Comparison of ENCODE assay signal across 8 cellular contexts in the genomic region with DNA sequence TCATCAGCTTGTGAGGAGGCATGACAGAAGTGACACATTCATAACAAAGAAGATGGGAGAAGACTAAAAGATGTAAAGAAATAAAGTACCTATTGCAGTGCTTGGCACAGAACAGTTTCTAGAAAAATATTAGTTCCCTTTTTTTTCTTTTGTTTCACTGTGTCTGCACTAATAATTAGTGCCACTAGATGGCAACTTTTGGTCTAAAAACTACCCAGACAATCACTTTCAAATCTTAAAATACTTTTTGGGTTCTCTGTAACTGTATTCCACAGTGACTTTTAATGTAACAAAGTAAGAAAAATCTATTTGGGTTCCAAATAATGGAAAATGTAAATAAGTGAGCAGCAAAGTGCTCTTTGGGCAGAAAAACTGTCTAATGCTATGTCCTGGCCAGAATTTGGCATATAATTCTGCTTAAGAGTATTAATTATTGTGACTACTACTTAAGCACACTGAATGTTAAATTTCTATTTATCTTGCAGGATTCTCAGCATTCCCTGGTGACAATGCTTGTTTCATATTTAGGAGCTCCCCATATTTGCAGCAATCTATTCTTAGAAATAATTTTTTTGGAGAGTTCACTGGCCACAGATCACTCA.
DNase-seq lines count a peak whose midpoint lies in the region; ATAC-seq and TF ChIP-seq lines count a peak whose summit lies in the region.

No MANE protein-coding gene starts in this region.

- H3K9me3 Mint-ChIP-seq in activated naive CD4-positive, alpha-beta T cell treated with anti-CD3 and anti-CD28 coated beads for 36 hours, result no peaks in the 10 kb centered on the region

- no peaks in the 10 kb centered on the region for H3K36me3 Mint-ChIP-seq in activated naive CD4-positive, alpha-beta T cell treated with anti-CD3 and anti-CD28 coated beads for 36 hours (ENCODE audit: low read depth)

- intact Hi-C loops in activated naive CD4-positive, alpha-beta T cell treated with anti-CD3 and anti-CD28 coated beads for 36 hours (cut with micrococcal nuclease), result loop anchor here (1.0 to 5.0 kb wide), 8 partner anchors 16 to 816 kb away; partner anchors contain the start of gene CCDC7

- H3K4me3 Mint-ChIP-seq in activated naive CD4-positive, alpha-beta T cell treated with anti-CD3 and anti-CD28 coated beads for 36 hours, result no peak overlapping the region

- no peak overlapping the region for H3K27ac Mint-ChIP-seq in activated naive CD4-positive, alpha-beta T cell treated with anti-CD3 and anti-CD28 coated beads for 36 hours

- peak; percentile 58 for ATAC-seq in HG03342 (IDR thresholded peaks at IDR 0.05; ENCODE audit: unreplicated experiment)

- peaks cover 2% of the 10 kb centered on the region for H3K4me1 Mint-ChIP-seq in activated naive CD4-positive, alpha-beta T cell treated with anti-CD3 and anti-CD28 coated beads for 36 hours (ENCODE audit: low read depth)

- TF ChIP-seq CTCF in AG09309 (IDR thresholded peaks at IDR 0.05; ENCODE audit: control insufficient read depth, insufficient read depth, low read depth, low read length, missing control alignments) (peak; percentile 55), GM13976 (IDR thresholded peaks at IDR 0.05; ENCODE audit: borderline replicate concordance, control extremely low read depth, extremely low read depth, insufficient read depth, missing control alignments) (peak; percentile 72)

- DNase-seq in AG09309 (ENCODE audit: low read depth) (no peak), GM13976 (ENCODE audit: low spot score) (peak; percentile 52), SKM-1 treated with dmso at 0.1 percent for 144 hours (lab: John Stamatoyannopoulos, UW; ENCODE audit: unreplicated experiment) (peak; percentile 29), fibroblast of peridontal ligament (ENCODE audit: extremely low read depth) (peak; percentile 71), retina (peak; percentile 42), mesenteric fat pad (ENCODE audit: low spot score) (no peak)
- no peak for DNase-seq in activated naive CD4-positive, alpha-beta T cell treated with anti-CD3 and anti-CD28 coated beads for 36 hours

- no peak overlapping the region for H3K4me3 ChIP-seq in AG09309 (ENCODE audit: control insufficient read depth, low read depth, low read length)

- H3K27me3 Mint-ChIP-seq in activated naive CD4-positive, alpha-beta T cell treated with anti-CD3 and anti-CD28 coated beads for 36 hours (ENCODE audit: low read depth), result no peaks in the 10 kb centered on the region

- CTCF ChIA-PET in activated naive CD4-positive, alpha-beta T cell treated with anti-CD3 and anti-CD28 coated beads for 36 hours (lab: Charles Lee), result interaction anchor here (0.6 to 1.6 kb wide), 12 partner anchors 11 to 189 kb away, joined by 3 to 11 read pairs (median 3); no protein-coding TSS in a partner anchor

- in situ Hi-C loops in GM13976 (cut with MboI; ENCODE audit: low sequenced_read_pairs, unreplicated experiment), result loop anchor here (10.0 to 25.0 kb wide), 2 partner anchors 154 to 354 kb away; partner anchors contain the start of gene EPC1

Comparison
In these comparisons a context has a peak if more than half of its experiments do, and no peak if none do; other contexts are left out.
1. DNase-seq: peak in GM13976 (single experiment), SKM-1 treated with dmso at 0.1 percent for 144 hours (single experiment), fibroblast of peridontal ligament (single experiment) and retina (single experiment); none in AG09309 (single experiment), activated naive CD4-positive, alpha-beta T cell treated with anti-CD3 and anti-CD28 coated beads for 36 hours (single experiment) and mesenteric fat pad (single experiment).